11 cellular contexts compared by ENCODE assay signal in the genomic region with DNA sequence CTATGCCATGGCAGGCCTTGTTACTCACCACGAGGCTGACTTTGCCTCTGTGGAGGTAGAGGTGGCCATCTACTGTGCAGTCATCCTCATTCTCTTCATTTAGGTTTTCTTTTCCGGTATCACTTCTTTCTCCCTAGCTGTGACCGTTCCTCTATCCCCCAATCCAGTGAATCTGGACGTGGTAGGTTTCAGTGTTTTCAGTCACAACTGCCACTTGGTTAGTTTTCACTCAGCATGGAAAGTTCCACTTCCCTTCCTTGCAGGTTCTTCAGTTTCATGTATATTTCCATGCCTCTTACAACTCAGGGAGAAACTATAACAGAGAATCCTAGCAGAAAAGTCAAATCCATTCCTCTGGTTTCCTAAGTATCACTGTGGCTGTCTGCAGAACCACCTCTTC. TPM values are rescaled to one million over a fixed set of nuclear protein-coding genes. Genes with fewer than 3 reads are reported as not detected.
DNase-seq lines count a peak whose midpoint lies in the region; ATAC-seq and TF ChIP-seq lines count a peak whose summit lies in the region.
"Had no signal": no experiment of that assay in that cellular context is flagged by ENCODE, and none has a peak within 500 bp of the region (broad histone marks: within the 10 kb centered on the region; RNA-seq: fewer than 3 reads in every experiment).

No MANE protein-coding gene starts in this region.

- H3K4me2 ChIP-seq in OCI-LY3 (ENCODE audit: low read length) = peak overlapping the region; percentile 92

- H3K4me1 ChIP-seq in OCI-LY3 (ENCODE audit: low read length) (peaks cover 53% of the 10 kb centered on the region), esophagus (ENCODE audit: control insufficient read depth in 2 of 2, insufficient read depth in 2 of 2, low read length in 1 of 2) (peaks cover 1 to 14% of the 10 kb centered on the region in 2 donors)

- peak overlapping the region; percentile 13; the same call in 1 of the 2 replicates for H3K9ac ChIP-seq in OCI-LY3 (ENCODE audit: low read length)

- H3K4me1 Mint-ChIP-seq in activated naive CD4-positive, alpha-beta T cell treated with anti-CD3 and anti-CD28 coated beads for 36 hours (ENCODE audit: low read depth) = peaks cover 72% of the 10 kb centered on the region
- H3K4me1 Mint-ChIP-seq in stimulated activated naive CD8-positive, alpha-beta T cell treated with anti-CD3 and anti-CD28 coated beads, Interleukin-15, amount 100 ng/mL, for 72 hours = peaks cover 87% of the 10 kb centered on the region

- peak overlapping the region; percentile 84 for H3K27ac Mint-ChIP-seq in activated naive CD4-positive, alpha-beta T cell treated with anti-CD3 and anti-CD28 coated beads for 36 hours
- peak overlapping the region in 1 of 2 donors; percentile 87 for H3K27ac Mint-ChIP-seq in stimulated activated naive CD8-positive, alpha-beta T cell treated with anti-CD3 and anti-CD28 coated beads, Interleukin-15, amount 100 ng/mL, for 72 hours

- peaks cover 29% of the 10 kb centered on the region for H3K36me3 Mint-ChIP-seq in activated naive CD4-positive, alpha-beta T cell treated with anti-CD3 and anti-CD28 coated beads for 36 hours (ENCODE audit: low read depth)

- no peaks in the 10 kb centered on the region for H3K9me3 Mint-ChIP-seq in activated naive CD4-positive, alpha-beta T cell treated with anti-CD3 and anti-CD28 coated beads for 36 hours
- H3K9me3 Mint-ChIP-seq in stimulated activated naive CD8-positive, alpha-beta T cell treated with anti-CD3 and anti-CD28 coated beads, Interleukin-15, amount 100 ng/mL, for 72 hours = no peaks in the 10 kb centered on the region

- H3K27me3 ChIP-seq in OCI-LY3 (ENCODE audit: low read depth, low read length) (no peaks in the 10 kb centered on the region), esophagus (ENCODE audit: control insufficient read depth in 1 of 2, insufficient read depth in 2 of 2, low read length in 2 of 2) (no peaks in the 10 kb centered on the region)

- ATAC-seq in stimulated activated naive CD8-positive, alpha-beta T cell treated with anti-CD3 and anti-CD28 coated beads, Interleukin-15, amount 100 ng/mL, for 72 hours = no peak

- intact Hi-C loops in activated naive CD4-positive, alpha-beta T cell treated with anti-CD3 and anti-CD28 coated beads for 36 hours (cut with micrococcal nuclease) = loop anchor here (5.0 kb wide), 1 partner anchor 84 kb away; no protein-coding TSS in a partner anchor

- H3K9me3 ChIP-seq in OCI-LY3 (ENCODE audit: insufficient read depth, low read length) (no peaks in the 10 kb centered on the region), esophagus (ENCODE audit: control insufficient read depth in 2 of 2, insufficient read depth in 1 of 2, low read depth in 1 of 2, low read length in 1 of 2) (no peaks in the 10 kb centered on the region)

- H3K4me3 Mint-ChIP-seq in activated naive CD4-positive, alpha-beta T cell treated with anti-CD3 and anti-CD28 coated beads for 36 hours = peak overlapping the region; percentile 82
- peak overlapping the region; percentile 98 to 99 for H3K4me3 Mint-ChIP-seq in stimulated activated naive CD8-positive, alpha-beta T cell treated with anti-CD3 and anti-CD28 coated beads, Interleukin-15, amount 100 ng/mL, for 72 hours

- CTCF ChIA-PET in activated naive CD4-positive, alpha-beta T cell treated with anti-CD3 and anti-CD28 coated beads for 36 hours (lab: Charles Lee) = interaction anchor here (0.6 to 2.3 kb wide), 7 partner anchors 19 to 169 kb away, joined by 3 to 10 read pairs (median 4); no protein-coding TSS in a partner anchor

- no peak overlapping the region for H2AFZ ChIP-seq in OCI-LY3 (ENCODE audit: low read depth, low read length)

- H3K4me3 ChIP-seq in OCI-LY3 (ENCODE audit: low read length) (peak overlapping the region; percentile 87), esophagus (ENCODE audit: low read depth in 1 of 2, low read length in 2 of 2) (no peak overlapping the region)

- peak overlapping the region; percentile 65 for H3K27ac ChIP-seq in OCI-LY3 (ENCODE audit: low read length)
- peak overlapping the region; percentile 20 to 28 for H3K27ac ChIP-seq in esophagus (ENCODE audit: low read depth in 2 of 2, low read length in 1 of 2)

- H3K36me3 ChIP-seq in OCI-LY3 (replicated peaks; ENCODE audit: low read depth, low read length) = peaks cover 23% of the 10 kb centered on the region
- H3K36me3 ChIP-seq in esophagus (ENCODE audit: control insufficient read depth in 2 of 2, insufficient read depth in 2 of 2, low read length in 1 of 2) = peaks cover 2% of the 10 kb centered on the region in 2 donors

- no peaks in the 10 kb centered on the region for H3K27me3 Mint-ChIP-seq in activated naive CD4-positive, alpha-beta T cell treated with anti-CD3 and anti-CD28 coated beads for 36 hours (ENCODE audit: low read depth)
- no peaks in the 10 kb centered on the region for H3K27me3 Mint-ChIP-seq in stimulated activated naive CD8-positive, alpha-beta T cell treated with anti-CD3 and anti-CD28 coated beads, Interleukin-15, amount 100 ng/mL, for 72 hours

- whole genome bisulfite sequencing in esophagus, 2 donors = 78 to 80% methylated on average over 4 of the region's 4 CpGs

- DNase-seq in activated naive CD4-positive, alpha-beta T cell treated with anti-CD3 and anti-CD28 coated beads for 36 hours = peak; percentile 19
- no peak for DNase-seq in activated naive CD4-positive, alpha-beta T cell treated with Interleukin-2 at 50 U/mL for 16 hours
- DNase-seq in stimulated activated naive CD8-positive, alpha-beta T cell treated with anti-CD3 and anti-CD28 coated beads, Interleukin-15, amount 100 ng/mL, for 72 hours = no peak
- no peak for DNase-seq in NCI-H1092 treated with DMSO at 0.1 percent for 48 hours (lab: John Stamatoyannopoulos, UW)
- DNase-seq in T1000 (lab: John Stamatoyannopoulos, UW) = no peak
- DNase-seq in amniotic stem cell (lab: John Stamatoyannopoulos, UW) = no peak
- DNase-seq: activated CD8-positive, alpha-beta memory T cell treated with anti-CD3 and anti-CD28 coated beads, Interleukin-2, amount 50 U/mL, for 4 hours; NCI-H1417; occipital lobe had no signal

- no peak for TF ChIP-seq CTCF in OCI-LY3 (IDR thresholded peaks at IDR 0.05; ENCODE audit: low read depth, low read length)

- H3K79me2 ChIP-seq in OCI-LY3 (ENCODE audit: low read length) = peaks cover 69% of the 10 kb centered on the region

- H4K20me1 ChIP-seq in OCI-LY3 (ENCODE audit: insufficient read depth, low read length) = 0 out of 2 replicates have a peak, but pooled peaks cover 4% of the 10 kb centered on the region

RNA-seq across cellular contexts. Expression of a gene that starts 1.9 kb away (rescaled TPM):
- total RNA-seq in activated naive CD4-positive, alpha-beta T cell treated with anti-CD3 and anti-CD28 coated beads for 36 hours = 10 to 100 TPM; 48.0 to 51.5 TPM
- 10 to 100 TPM; 14.8 TPM for polyA plus RNA-seq in esophagus

RNA-seq across cellular contexts. Expression of a gene that starts 2.0 kb away (rescaled TPM):
- total RNA-seq in activated naive CD4-positive, alpha-beta T cell treated with anti-CD3 and anti-CD28 coated beads for 36 hours = 10 to 100 TPM; 20.8 to 21.6 TPM
- polyA plus RNA-seq in esophagus = 10 to 100 TPM in 1 of 2 donors, 1 to 10 TPM in 1; 7.4 to 11.9 TPM

RNA-seq across cellular contexts. Expression of a gene that starts 30.6 kb away (rescaled TPM):
- total RNA-seq in activated naive CD4-positive, alpha-beta T cell treated with anti-CD3 and anti-CD28 coated beads for 36 hours = 10 to 100 TPM; 33.3 to 34.4 TPM
- 10 to 100 TPM; 19.7 to 21.5 TPM for polyA plus RNA-seq in esophagus

RNA-seq across cellular contexts. Expression of a gene that starts 52.6 kb away (rescaled TPM):
- 1 to 10 TPM; 4.4 to 4.7 TPM for total RNA-seq in activated naive CD4-positive, alpha-beta T cell treated with anti-CD3 and anti-CD28 coated beads for 36 hours
- 1 to 10 TPM in 1 of 2 donors, under 1 TPM in 1; 0.43 to 1.5 TPM for polyA plus RNA-seq in esophagus
